ENCODE assay signal across 8 cellular contexts in the genomic region with DNA sequence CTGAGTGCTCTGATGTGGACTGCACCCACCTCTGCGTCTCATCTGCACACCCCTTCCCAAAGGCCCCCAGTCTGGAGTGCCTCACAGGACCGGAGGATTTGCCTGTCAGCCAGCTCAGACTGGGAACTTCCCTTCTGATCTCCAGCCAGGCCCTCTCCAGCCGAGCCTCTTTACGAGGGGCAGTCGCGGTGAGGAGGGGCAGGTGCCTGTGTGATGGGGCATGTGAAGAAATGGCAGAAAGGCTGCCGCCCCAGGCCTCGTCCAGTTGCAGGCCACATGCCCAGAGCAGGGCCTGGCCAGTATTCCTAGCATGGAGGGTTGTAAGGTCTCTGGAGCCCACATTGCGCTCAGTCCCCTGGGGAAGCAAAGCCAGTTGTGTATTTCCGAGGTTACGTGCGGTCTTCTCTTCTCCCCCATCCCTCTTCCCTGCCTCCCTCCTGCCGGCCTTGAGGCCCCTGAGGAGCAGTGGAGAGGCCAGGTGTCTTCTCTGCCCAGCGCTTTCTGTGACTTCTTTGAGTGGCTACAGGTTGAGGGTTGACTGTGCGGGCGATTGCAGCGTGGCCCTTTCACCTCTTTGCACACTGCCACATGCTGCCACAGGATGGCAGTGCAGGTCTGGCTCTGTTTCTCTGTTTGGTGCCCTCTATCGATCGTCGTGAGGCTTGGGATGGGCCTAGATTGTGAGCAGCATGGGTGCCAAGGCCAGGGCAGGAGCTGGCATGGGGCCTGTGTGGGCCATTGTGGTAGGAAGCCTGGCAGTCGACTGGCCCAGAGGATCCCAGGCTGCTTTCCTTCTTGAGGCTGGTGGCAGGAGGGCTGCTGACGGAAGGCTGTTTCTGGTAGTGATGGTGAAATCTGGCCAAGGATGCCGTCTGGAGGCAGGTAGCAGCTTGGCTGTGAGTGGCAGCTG. TPM values are rescaled to one million over a fixed set of nuclear protein-coding genes. Genes with fewer than 3 reads are reported as not detected.
DNase-seq lines count a peak whose midpoint lies in the region; ATAC-seq and TF ChIP-seq lines count a peak whose summit lies in the region.

No MANE protein-coding gene starts in this region.

- H3K4me3 ChIP-seq in ovary = no peak overlapping the region

- TF ChIP-seq CTCF in foreskin keratinocyte (conservative IDR thresholded peaks at IDR 0.05) (peak; percentile 99), ovary (IDR thresholded peaks at IDR 0.05) (peak in 2 of 3 donors; percentile 14 to 20), type B pancreatic cell (conservative IDR thresholded peaks at IDR 0.05) (peak; percentile 88)

- H3K9me3 ChIP-seq in ovary = no peaks in the 10 kb centered on the region

- no peaks in the 10 kb centered on the region for H3K9me3 Mint-ChIP-seq in type B pancreatic cell

- intact Hi-C loops in ovary (cut with DNase I) = loop anchor here in 2 of 4 donors (10.0 kb wide), 1 partner anchor 236 kb away; no protein-coding TSS in a partner anchor

- no peaks in the 10 kb centered on the region for H3K27me3 ChIP-seq in foreskin keratinocyte
- H3K27me3 ChIP-seq in ovary = no peaks in the 10 kb centered on the region

- TF ChIP-seq EP300 in ovary (IDR thresholded peaks at IDR 0.05) = no peak

- peaks cover 15% of the 10 kb centered on the region for H3K36me3 Mint-ChIP-seq in type B pancreatic cell

- no peak for TF ChIP-seq POLR2A in ovary (IDR thresholded peaks at IDR 0.05)

- 55 to 60% (median 59%) methylated on average over 23 of the region's 23 CpGs for WGBS in ovary, 3 donors

- H3K4me1 ChIP-seq in foreskin keratinocyte (peaks cover 6% of the 10 kb centered on the region), ovary (ENCODE audit: insufficient read depth) (peaks cover 2% of the 10 kb centered on the region)

- H3K27ac ChIP-seq in foreskin keratinocyte = no peak overlapping the region
- no peak overlapping the region for H3K27ac ChIP-seq in ovary

- H3K27me3 Mint-ChIP-seq in type B pancreatic cell = no peaks in the 10 kb centered on the region

- H3K27ac Mint-ChIP-seq in type B pancreatic cell = peak overlapping the region; percentile 88

- peak overlapping the region; percentile 77 for H3K4me3 Mint-ChIP-seq in type B pancreatic cell

- peaks cover 33% of the 10 kb centered on the region for H3K4me1 Mint-ChIP-seq in type B pancreatic cell (ENCODE audit: unreplicated experiment)

- no peaks in the 10 kb centered on the region for H3K36me3 ChIP-seq in ovary

- peak; percentile 79 for ATAC-seq in foreskin keratinocyte

- DNase-seq in NCI-H146 (lab: John Stamatoyannopoulos, UW) = peak; percentile 3
- DNase-seq in NCI-H146 treated with DMSO at 0.1 percent for 48 hours (lab: John Stamatoyannopoulos, UW; ENCODE audit: unreplicated experiment) = no peak
- peak; percentile 51 for DNase-seq in HS-27A (ENCODE audit: low read depth)
- DNase-seq in SIG-M5 (lab: John Stamatoyannopoulos, UW) = peak; percentile 21
- peak; percentile 55 for DNase-seq in activated effector memory CD4-positive, alpha-beta T cell treated with Interleukin-2 at 50 U/mL for 16 hours
- DNase-seq in foreskin keratinocyte = peak in 1 of 2 donors; percentile 54
- peak in 2 of 5 donors; percentile 15 to 51 for DNase-seq in ovary
- no peak for DNase-seq in type B pancreatic cell (ENCODE audit: extremely low spot score, unreplicated experiment)

RNA-seq across cellular contexts. Expression of a gene that starts 5.3 kb away (rescaled TPM):
- total RNA-seq in foreskin keratinocyte (51.9 and 60.4 TPM in 2 replicates), ovary (100 to 1,000 TPM in 1 of 7 donors, 10 to 100 TPM in 6; 56.8 to 110 (median 67.2) TPM), type B pancreatic cell (ENCODE audit: low replicate concordance) (73.6 and 76.5 TPM in 2 replicates)
- polyA plus RNA-seq in foreskin keratinocyte (41.7 and 48.1 TPM in 2 replicates), ovary (10 to 100 TPM; 53.2 to 73.4 TPM)

Comparison
In these comparisons a context has a peak if more than half of its experiments do, and no peak if none do; other contexts are left out.
1. DNase-seq: peak in NCI-H146 (single experiment), HS-27A (single experiment), SIG-M5 (single experiment) and activated effector memory CD4-positive, alpha-beta T cell treated with Interleukin-2 at 50 U/mL for 16 hours (single experiment); none in NCI-H146 treated with DMSO at 0.1 percent for 48 hours (single experiment) and type B pancreatic cell (single experiment).
2. CTCF ChIP-seq: peak in every context shown above with its lines; median percentile 99 in foreskin keratinocyte; 88 in type B pancreatic cell; 17 in ovary.